ENCODE assay signal across 22 cellular contexts in genomic region chr3:149941186-149941585, GRCh38.
"Had no signal": no experiment of that assay in that cellular context is flagged by ENCODE, and none has a peak within 500 bp of the region (broad histone marks: within the 10 kb centered on the region; RNA-seq: fewer than 3 reads in every experiment).

No MANE protein-coding gene starts in this region.

- H3K4me1 ChIP-seq: adrenal gland, left lung, lower lobe of right lung, neural progenitor cell had no signal

- H2AFZ ChIP-seq: neural progenitor cell had no signal

- H3K9me3 ChIP-seq: adrenal gland, esophagus muscularis mucosa, gastrocnemius medialis, lower lobe of right lung had no signal

- H3K4me3 ChIP-seq: adrenal gland, ascending aorta, cardiac muscle cell, esophagus muscularis mucosa, gastrocnemius medialis, left lung, lower lobe of right lung, neural progenitor cell, spleen, tibial nerve had no signal

- DNase-seq: activated naive CD4-positive, alpha-beta T cell; activated naive CD8-positive, alpha-beta T cell treated with anti-CD3 and anti-CD28 coated beads for 36 hours; activated T-cell treated with anti-CD3 and anti-CD28 coated beads for 4 hours; activated T-cell treated with anti-CD3 and anti-CD28 coated beads, Interleukin-2, amount 50 U/mL, for 72 hours; adrenal gland; cortex of kidney; gastrocnemius medialis; glutamatergic neuron; left lung; lower lobe of right lung; mesendoderm; natural killer cell; posterior cingulate gyrus; right cardiac atrium; spleen; stimulated activated naive CD4-positive, alpha-beta T cell; T1000 had no signal

- H3K4me2 ChIP-seq: neural progenitor cell had no signal

- H3K27me3 ChIP-seq: adrenal gland, ascending aorta, cardiac muscle cell, esophagus muscularis mucosa, gastrocnemius medialis, left lung, neural progenitor cell, spleen, tibial nerve had no signal

- H3K27ac ChIP-seq: adrenal gland, ascending aorta, cardiac muscle cell, esophagus muscularis mucosa, gastrocnemius medialis, left lung, lower lobe of right lung, neural progenitor cell, spleen, tibial nerve had no signal

- H3K36me3 ChIP-seq: adrenal gland, ascending aorta, cardiac muscle cell, esophagus muscularis mucosa, gastrocnemius medialis, lower lobe of right lung had no signal
